In genomic region chr19:2166741-2167738, GRCh38 we compare ENCODE assay signal across 8 cellular contexts. TPM values are rescaled to one million over a fixed set of nuclear protein-coding genes. Genes with fewer than 3 reads are reported as not detected.
DNase-seq lines count a peak whose midpoint lies in the region; ATAC-seq and TF ChIP-seq lines count a peak whose summit lies in the region.

No MANE protein-coding gene starts in this region.

- H3K27me3 ChIP-seq in hepatocyte, result no peaks in the 10 kb centered on the region

- peak overlapping the region; percentile 99 for H3K4me2 ChIP-seq in hepatocyte

- ATAC-seq in stimulated activated memory B cell treated with anti-CD40 and anti-IgM and Interleukin-4, amounts not matched to agents 10 μg/mL and 1 μg/mL and 100 μg/mL, for 72 hours, result no peak
- no peak for ATAC-seq in activated CD4-positive, CD25-positive, alpha-beta regulatory T cell treated with anti-CD3 and anti-CD28 coated beads, Interleukin-2, amount 50 U/mL, for 24 hours

- H3K4me1 Mint-ChIP-seq in activated naive CD8-positive, alpha-beta T cell treated with anti-CD3 and anti-CD28 coated beads for 36 hours, result peaks cover 59% of the 10 kb centered on the region
- peaks cover 78% of the 10 kb centered on the region for H3K4me1 Mint-ChIP-seq in stimulated activated memory B cell treated with anti-CD40 and anti-IgM and Interleukin-4, amounts not matched to agents 10 μg/mL and 1 μg/mL and 100 μg/mL, for 72 hours

- peak; percentile 74 for DNase-seq in Ammon's horn (ENCODE audit: low spot score)
- DNase-seq in HFF-Myc (ENCODE audit: extremely low read depth, low read depth), result no peak
- DNase-seq in activated naive CD8-positive, alpha-beta T cell treated with anti-CD3 and anti-CD28 coated beads for 36 hours, result no peak
- peak; percentile 57 for DNase-seq in hepatocyte (ENCODE audit: low spot score)
- no peak for DNase-seq in NCI-H524 treated with DMSO at 0.1 percent for 48 hours (lab: John Stamatoyannopoulos, UW)
- DNase-seq in KG1 (lab: John Stamatoyannopoulos, UW), result no peak

- H3K4me3 ChIP-seq in HFF-Myc (replicated peaks; ENCODE audit: low read depth, low read length) (peak overlapping the region; percentile 62), hepatocyte (no peak overlapping the region)

- H3K9me3 ChIP-seq in hepatocyte (ENCODE audit: low read depth), result no peaks in the 10 kb centered on the region

- H3K79me2 ChIP-seq in hepatocyte, result peaks cover 76% of the 10 kb centered on the region

- H3K27ac Mint-ChIP-seq in activated naive CD8-positive, alpha-beta T cell treated with anti-CD3 and anti-CD28 coated beads for 36 hours, result no peak overlapping the region
- peak overlapping the region; percentile 89 for H3K27ac Mint-ChIP-seq in stimulated activated memory B cell treated with anti-CD40 and anti-IgM and Interleukin-4, amounts not matched to agents 10 μg/mL and 1 μg/mL and 100 μg/mL, for 72 hours

- peaks cover 14% of the 10 kb centered on the region for H3K36me3 Mint-ChIP-seq in activated naive CD8-positive, alpha-beta T cell treated with anti-CD3 and anti-CD28 coated beads for 36 hours
- H3K36me3 Mint-ChIP-seq in stimulated activated memory B cell treated with anti-CD40 and anti-IgM and Interleukin-4, amounts not matched to agents 10 μg/mL and 1 μg/mL and 100 μg/mL, for 72 hours, result no peaks in the 10 kb centered on the region

- no peaks in the 10 kb centered on the region for H3K36me3 ChIP-seq in hepatocyte (replicated peaks; ENCODE audit: insufficient read depth, low read depth)

- H2AFZ ChIP-seq in hepatocyte, result no peak overlapping the region

- 80% methylated on average over 35 of the region's 35 CpGs for WGBS in hepatocyte (ENCODE audit: low lambda C conversion rate, missing lambda C conversion rate)

- TF ChIP-seq CTCF in HFF-Myc (IDR thresholded peaks at IDR 0.05; ENCODE audit: low read depth, low read length, missing control alignments) (no peak), hepatocyte (IDR thresholded peaks at IDR 0.05; ENCODE audit: poor library complexity) (no peak)

- H3K9me2 ChIP-seq in hepatocyte (replicated peaks; ENCODE audit: insufficient read depth), result no peaks in the 10 kb centered on the region

- peak overlapping the region; percentile 61 for H3K4me3 Mint-ChIP-seq in activated naive CD8-positive, alpha-beta T cell treated with anti-CD3 and anti-CD28 coated beads for 36 hours
- H3K4me3 Mint-ChIP-seq in stimulated activated memory B cell treated with anti-CD40 and anti-IgM and Interleukin-4, amounts not matched to agents 10 μg/mL and 1 μg/mL and 100 μg/mL, for 72 hours, result peak overlapping the region; percentile 76

- peaks cover 57% of the 10 kb centered on the region for H3K4me1 ChIP-seq in hepatocyte (ENCODE audit: insufficient read depth)

- H3K27ac ChIP-seq in hepatocyte, result peak overlapping the region; percentile 98

- H4K20me1 ChIP-seq in hepatocyte (ENCODE audit: insufficient read depth, poor library complexity, severe bottlenecking), result peaks cover 41% of the 10 kb centered on the region

- no peaks in the 10 kb centered on the region for H3K27me3 Mint-ChIP-seq in activated naive CD8-positive, alpha-beta T cell treated with anti-CD3 and anti-CD28 coated beads for 36 hours
- H3K27me3 Mint-ChIP-seq in stimulated activated memory B cell treated with anti-CD40 and anti-IgM and Interleukin-4, amounts not matched to agents 10 μg/mL and 1 μg/mL and 100 μg/mL, for 72 hours, result no peaks in the 10 kb centered on the region

- H3K9me3 Mint-ChIP-seq in activated naive CD8-positive, alpha-beta T cell treated with anti-CD3 and anti-CD28 coated beads for 36 hours, result no peaks in the 10 kb centered on the region
- no peaks in the 10 kb centered on the region for H3K9me3 Mint-ChIP-seq in stimulated activated memory B cell treated with anti-CD40 and anti-IgM and Interleukin-4, amounts not matched to agents 10 μg/mL and 1 μg/mL and 100 μg/mL, for 72 hours

RNA-seq across cellular contexts. Expression of gene DOT1L, which starts 3.3 kb away (rescaled TPM):
- 10 to 100 TPM; 71.8 to 75.1 TPM for total RNA-seq in activated naive CD8-positive, alpha-beta T cell treated with anti-CD3 and anti-CD28 coated beads for 36 hours
- 6.9 and 9.5 TPM in 2 replicates for total RNA-seq in hepatocyte
- polyA plus RNA-seq in hepatocyte, result 9.1 and 10.7 TPM in 2 replicates

RNA-seq across cellular contexts. Expression of gene AP3D1, which starts 15.7 kb away (rescaled TPM):
- total RNA-seq in activated naive CD8-positive, alpha-beta T cell treated with anti-CD3 and anti-CD28 coated beads for 36 hours, result 10 to 100 TPM; 92.0 to 96.0 TPM
- 92.2 and 102 TPM in 2 replicates for total RNA-seq in hepatocyte
- 108 and 109 TPM in 2 replicates for polyA plus RNA-seq in hepatocyte

Comparison
In these comparisons a context has a peak if more than half of its experiments do, and no peak if none do; other contexts are left out.
1. DNase-seq: peak in Ammon's horn (single experiment) and hepatocyte (single experiment); none in HFF-Myc (single experiment), activated naive CD8-positive, alpha-beta T cell treated with anti-CD3 and anti-CD28 coated beads for 36 hours (single experiment), NCI-H524 treated with DMSO at 0.1 percent for 48 hours (single experiment) and KG1 (single experiment).